ENCODE assay signal across 20 cellular contexts in the genomic region with DNA sequence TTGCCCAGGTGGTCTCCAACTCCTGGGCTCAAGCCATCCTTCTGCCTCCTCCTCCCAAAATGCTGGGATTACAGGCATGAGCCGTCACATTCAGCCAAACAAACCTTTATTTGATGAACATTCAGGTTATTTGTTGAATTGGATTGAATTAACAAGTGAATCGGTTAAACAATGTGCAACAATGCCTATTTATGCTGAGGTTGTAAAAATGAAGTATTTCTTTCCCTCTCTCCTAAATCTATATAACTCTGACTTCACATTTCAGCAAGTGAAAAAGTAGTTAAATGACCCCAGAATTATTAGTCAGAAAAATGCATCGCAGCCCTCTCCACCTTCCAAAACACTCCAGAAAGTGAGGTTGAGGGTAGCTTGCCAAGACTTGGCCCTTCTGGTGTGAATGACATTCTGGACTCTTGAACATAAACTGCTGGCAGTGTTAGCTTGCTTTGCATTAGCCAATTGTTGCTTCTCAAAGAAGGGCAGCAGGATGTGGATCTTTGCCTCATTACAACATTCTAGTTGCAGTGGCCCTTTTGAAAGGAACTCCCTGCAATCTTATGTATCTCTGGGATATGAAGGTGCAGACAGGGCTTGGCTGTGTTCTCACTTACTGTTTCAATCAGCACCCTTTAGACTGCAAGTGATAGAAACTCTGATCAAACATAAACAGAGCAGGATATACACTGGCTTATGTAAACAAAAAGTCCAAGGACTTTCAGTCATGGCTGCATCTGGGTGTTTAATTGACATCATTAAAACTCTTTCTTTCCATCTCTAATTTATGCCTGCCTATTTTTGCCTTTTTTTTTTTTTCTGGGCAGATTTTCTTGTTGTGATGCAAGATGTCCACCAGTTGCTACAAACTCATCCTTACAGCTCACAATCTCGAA. TPM values are rescaled to one million over a fixed set of nuclear protein-coding genes. Genes with fewer than 3 reads are reported as not detected.
DNase-seq lines count a peak whose midpoint lies in the region; ATAC-seq and TF ChIP-seq lines count a peak whose summit lies in the region.
"Had no signal": no experiment of that assay in that cellular context is flagged by ENCODE, and none has a peak within 500 bp of the region (broad histone marks: within the 10 kb centered on the region; RNA-seq: fewer than 3 reads in every experiment).

No MANE protein-coding gene starts in this region.

- H2AFZ ChIP-seq in osteoblast (ENCODE audit: low read length): no peak overlapping the region

- no peak overlapping the region for H3K27ac ChIP-seq in HEK293 (ENCODE audit: extremely low read depth, low read depth, low read length)
- no peak overlapping the region for H3K27ac ChIP-seq in osteoblast (ENCODE audit: low read depth, low read length)
- H3K27ac ChIP-seq in foreskin keratinocyte: no peak overlapping the region
- H3K27ac ChIP-seq: KMS-11, tibial artery had no signal

- H4K20me1 ChIP-seq in osteoblast (ENCODE audit: insufficient read depth, low read length): no peaks in the 10 kb centered on the region

- CTCF ChIA-PET in HEK293 (lab: Yijun Ruan, JAX): interaction anchor here (0.6 to 1.0 kb wide), 4 partner anchors 14 to 485 kb away, joined by 3 to 6 read pairs (median 4); no protein-coding TSS in a partner anchor

- H3K4me2 ChIP-seq in osteoblast (ENCODE audit: insufficient read depth, low read length): no peak overlapping the region
- H3K4me2 ChIP-seq: KMS-11 had no signal

- H3K4me1 ChIP-seq in HEK293 (ENCODE audit: control insufficient read depth, insufficient read depth, low read length) (no peaks in the 10 kb centered on the region), osteoblast (ENCODE audit: insufficient read depth, low read length) (no peaks in the 10 kb centered on the region), foreskin keratinocyte (peaks cover 12% of the 10 kb centered on the region)
- H3K4me1 ChIP-seq: BE2C had no signal

- POLR2A ChIA-PET in HEK293 (lab: Yijun Ruan, JAX): no interaction called here

- TF ChIP-seq CTCF in HEK293 (tag by site-specific recombination; IDR thresholded peaks at IDR 0.05) (no peak), fibroblast of mammary gland (conservative IDR thresholded peaks at IDR 0.05; ENCODE audit: control insufficient read depth, insufficient read depth, low read depth, low read length) (no peak), osteoblast (IDR thresholded peaks at IDR 0.05; ENCODE audit: extremely low read depth, low read depth, low read length) (no peak), foreskin keratinocyte (conservative IDR thresholded peaks at IDR 0.05) (no peak)

- H3K4me3 ChIP-seq in HEK293 (ENCODE audit: low read depth, low read length): no peak overlapping the region
- H3K4me3 ChIP-seq in fibroblast of mammary gland (ENCODE audit: control insufficient read depth, low read depth, low read length): no peak overlapping the region
- no peak overlapping the region for H3K4me3 ChIP-seq in osteoblast (ENCODE audit: insufficient read depth, low read length)
- H3K4me3 ChIP-seq: tibial artery had no signal

- peak; percentile 44 for DNase-seq in NCI-H774 (lab: John Stamatoyannopoulos, UW)
- DNase-seq in fibroblast of mammary gland (ENCODE audit: low read depth): peak; percentile 14
- DNase-seq in osteoblast (ENCODE audit: insufficient read length, low spot score, missing footprints): peak; percentile 67
- DNase-seq in NCI-H524 (lab: John Stamatoyannopoulos, UW): no peak
- no peak for DNase-seq in islet precursor cell
- no peak for DNase-seq in foreskin keratinocyte
- DNase-seq: activated gamma-delta T cell treated with Interleukin-2 at 50 U/mL for 16 hours; anterior cingulate cortex; BE2C; cortex of kidney; GOT3; NCI-H1048; PC-3; stimulated activated CD4-positive, alpha-beta T cell treated with anti-CD3 and anti-CD28 coated beads, Interleukin-12 subunit alpha, Interleukin-12 subunit beta, amount 100 ng/mL, for 4 hours; tibial artery had no signal

- ATAC-seq in HG03378 (IDR thresholded peaks at IDR 0.05; ENCODE audit: unreplicated experiment): no peak
- no peak for ATAC-seq in foreskin keratinocyte
- ATAC-seq: PC-3; stimulated activated effector memory CD8-positive, alpha-beta T cell treated with anti-CD3 and anti-CD28 coated beads, Interleukin-12 subunit alpha, Interleukin-12 subunit beta, amount 100 ng/mL, for 72 hours had no signal

- H3K27me3 ChIP-seq in osteoblast (ENCODE audit: insufficient read depth, low read length) (peaks cover 11% of the 10 kb centered on the region), foreskin keratinocyte (no peaks in the 10 kb centered on the region)
- H3K27me3 ChIP-seq: BE2C had no signal

- H3K36me3 ChIP-seq in HEK293 (ENCODE audit: control insufficient read depth in 2 of 2, insufficient read depth in 1 of 2, low read length in 2 of 2): no peaks in the 10 kb centered on the region
- no peaks in the 10 kb centered on the region for H3K36me3 ChIP-seq in osteoblast (ENCODE audit: insufficient read depth, low read length)
- H3K36me3 ChIP-seq: BE2C, tibial artery had no signal

- no peaks in the 10 kb centered on the region for H3K79me2 ChIP-seq in osteoblast (ENCODE audit: insufficient read depth, low read length)

- H3K9me3 ChIP-seq in HEK293 (ENCODE audit: control insufficient read depth, insufficient read depth, low read depth, low read length): no peaks in the 10 kb centered on the region
- H3K9me3 ChIP-seq in osteoblast (ENCODE audit: low read depth, low read length): no peaks in the 10 kb centered on the region
- H3K9me3 ChIP-seq: BE2C, tibial artery had no signal

TF ChIP-seq in HEK293, 187 proteins besides CTCF, POLR2A, EP300 and RAD21:
- TF ChIP-seq ZNF626 (tag by site-specific recombination; IDR thresholded peaks at IDR 0.05) (no peak), SCRT2 (tag by site-specific recombination; IDR thresholded peaks at IDR 0.05) (peak; percentile 70)
- TF ChIP-seq, protein P1, sequence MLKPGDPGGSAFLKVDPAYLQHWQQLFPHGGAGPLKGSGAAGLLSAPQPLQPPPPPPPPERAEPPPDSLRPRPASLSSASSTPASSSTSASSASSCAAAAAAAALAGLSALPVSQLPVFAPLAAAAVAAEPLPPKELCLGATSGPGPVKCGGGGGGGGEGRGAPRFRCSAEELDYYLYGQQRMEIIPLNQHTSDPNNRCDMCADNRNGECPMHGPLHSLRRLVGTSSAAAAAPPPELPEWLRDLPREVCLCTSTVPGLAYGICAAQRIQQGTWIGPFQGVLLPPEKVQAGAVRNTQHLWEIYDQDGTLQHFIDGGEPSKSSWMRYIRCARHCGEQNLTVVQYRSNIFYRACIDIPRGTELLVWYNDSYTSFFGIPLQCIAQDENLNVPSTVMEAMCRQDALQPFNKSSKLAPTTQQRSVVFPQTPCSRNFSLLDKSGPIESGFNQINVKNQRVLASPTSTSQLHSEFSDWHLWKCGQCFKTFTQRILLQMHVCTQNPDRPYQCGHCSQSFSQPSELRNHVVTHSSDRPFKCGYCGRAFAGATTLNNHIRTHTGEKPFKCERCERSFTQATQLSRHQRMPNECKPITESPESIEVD (tag by site-specific recombination; IDR thresholded peaks at IDR 0.05): peak; percentile 70

RNA-seq across cellular contexts. Expression of a gene that starts 22.4 kb away (rescaled TPM):
- total RNA-seq in osteoblast (not detected in 2 replicates), foreskin keratinocyte (0.11 and 0.27 TPM in 2 replicates)
- polyA plus RNA-seq in foreskin keratinocyte: 0.10 and 0.32 TPM in 2 replicates
- total RNA-seq: pulmonary artery endothelial cell had no signal

Comparison
In these comparisons a context has a peak if more than half of its experiments do, and no peak if none do; other contexts are left out.
1. DNase-seq: peak in NCI-H774 (single experiment), fibroblast of mammary gland (single experiment) and osteoblast (single experiment); none in NCI-H524 (0 of 2), islet precursor cell (single experiment) and foreskin keratinocyte (0 of 2).